15 cellular contexts compared by ENCODE assay signal in the genomic region with DNA sequence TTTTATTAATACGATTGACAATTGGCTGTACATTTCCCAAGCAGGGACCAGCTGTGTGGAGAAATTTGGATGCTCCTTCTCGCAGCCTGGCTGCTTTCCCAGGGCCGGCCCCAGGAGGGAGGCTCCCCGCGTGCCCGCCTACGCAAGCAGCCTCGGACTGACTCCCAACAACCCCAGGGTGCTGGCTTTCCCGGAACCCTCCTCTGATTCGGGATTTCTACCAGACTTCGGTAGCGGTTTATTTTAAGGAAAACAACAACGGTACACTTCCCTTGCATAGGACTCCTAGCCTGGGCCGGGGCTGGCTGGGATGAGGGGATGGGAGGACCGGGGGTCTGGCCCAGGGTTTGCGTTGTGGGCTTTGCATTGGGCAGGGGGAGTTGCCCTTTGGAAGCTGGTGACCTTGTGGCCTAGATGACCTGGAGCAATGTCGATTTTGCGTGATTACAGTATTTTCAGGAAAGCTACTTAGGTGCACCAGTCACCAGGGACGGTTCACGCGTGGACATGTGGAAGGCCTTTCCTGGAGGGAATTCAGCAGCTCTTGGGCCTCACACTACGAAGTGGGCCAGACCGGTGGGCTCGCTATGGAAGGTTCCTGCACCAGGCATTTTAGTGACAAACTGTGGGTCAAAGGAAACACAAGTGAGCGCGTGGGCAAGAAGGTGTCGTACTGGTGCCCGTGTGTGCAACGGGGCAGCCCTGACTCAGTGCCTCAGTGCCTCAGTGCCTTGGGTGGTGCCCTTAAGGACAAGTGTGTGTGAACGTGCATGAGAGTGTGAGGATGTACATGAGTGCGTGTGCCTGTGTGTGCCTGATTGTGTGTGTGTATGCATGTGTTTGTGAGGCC. TPM values are rescaled to one million over a fixed set of nuclear protein-coding genes. Genes with fewer than 3 reads are reported as not detected.
A peak's percentile ranks its signal among the peaks of the same experiment; 100 is the strongest.
DNase-seq lines count a peak whose midpoint lies in the region; ATAC-seq and TF ChIP-seq lines count a peak whose summit lies in the region.
"Had no signal": no experiment of that assay in that cellular context is flagged by ENCODE, and none has a peak within 500 bp of the region (broad histone marks: within the 10 kb centered on the region; RNA-seq: fewer than 3 reads in every experiment).

No MANE protein-coding gene starts in this region.

- no peak overlapping the region for H3K27ac Mint-ChIP-seq in stimulated activated effector memory CD8-positive, alpha-beta T cell treated with anti-CD3 and anti-CD28 coated beads, Interleukin-12 subunit alpha, Interleukin-12 subunit beta, amount 100 ng/mL, for 72 hours
- H3K27ac Mint-ChIP-seq: activated CD8-positive, alpha-beta T cell treated with anti-CD3 and anti-CD28 coated beads for 36 hours; CD8-positive, alpha-beta T cell; dendritic cell treated with granulocyte-macrophage colony-stimulating factor and Interleukin-4, amounts not matched to agents 40 ng/mL and 50 ng/mL, for 4 days had no signal

- TF ChIP-seq CTCF in upper lobe of right lung (IDR thresholded peaks at IDR 0.05): no peak

- no peak overlapping the region for H3K4me3 ChIP-seq in upper lobe of right lung

- H3K9me3 ChIP-seq in upper lobe of right lung: no peaks in the 10 kb centered on the region
- H3K9me3 ChIP-seq: neutrophil had no signal

- H3K27me3 ChIP-seq in upper lobe of right lung: peaks cover 9% of the 10 kb centered on the region

- H3K27ac ChIP-seq in upper lobe of right lung: no peak overlapping the region
- H3K27ac ChIP-seq: 22Rv1, KMS-11, neutrophil had no signal

- DNase-seq in DMS 273 (lab: John Stamatoyannopoulos, UW; ENCODE audit: unreplicated experiment): peak; percentile 42
- no peak for DNase-seq in DMS 273 treated with DMSO at 0.1 percent for 48 hours (lab: John Stamatoyannopoulos, UW)
- peak in 34 of 42 donors; percentile 22 to 80 (median 57) for DNase-seq in head of caudate nucleus
- peak; percentile 65 for DNase-seq in midbrain (lab: John Stamatoyannopoulos, UW)
- peak; percentile 44 for DNase-seq in upper lobe of right lung
- DNase-seq in stimulated activated effector memory CD8-positive, alpha-beta T cell treated with anti-CD3 and anti-CD28 coated beads, Interleukin-12 subunit alpha, Interleukin-12 subunit beta, amount 100 ng/mL, for 72 hours (ENCODE audit: low spot score in 2 of 2): no peak
- DNase-seq: activated CD8-positive, alpha-beta T cell treated with anti-CD3 and anti-CD28 coated beads for 36 hours; CD8-positive, alpha-beta T cell had no signal

- peaks cover 5% of the 10 kb centered on the region for H3K4me1 ChIP-seq in upper lobe of right lung

- ATAC-seq in upper lobe of right lung (no peak), GM19455 (IDR thresholded peaks at IDR 0.05; ENCODE audit: unreplicated experiment) (no peak), GM21447 (IDR thresholded peaks at IDR 0.05; ENCODE audit: unreplicated experiment) (no peak)
- ATAC-seq in stimulated activated effector memory CD8-positive, alpha-beta T cell treated with anti-CD3 and anti-CD28 coated beads, Interleukin-12 subunit alpha, Interleukin-12 subunit beta, amount 100 ng/mL, for 72 hours: no peak
- ATAC-seq: activated CD8-positive, alpha-beta T cell treated with anti-CD3 and anti-CD28 coated beads for 36 hours; CD8-positive, alpha-beta T cell; SK-N-SH treated with all-trans-retinoic acid at 6 μM for 48 hours had no signal

- no peaks in the 10 kb centered on the region for H3K9me3 Mint-ChIP-seq in stimulated activated effector memory CD8-positive, alpha-beta T cell treated with anti-CD3 and anti-CD28 coated beads, Interleukin-12 subunit alpha, Interleukin-12 subunit beta, amount 100 ng/mL, for 72 hours
- H3K9me3 Mint-ChIP-seq: activated CD8-positive, alpha-beta T cell treated with anti-CD3 and anti-CD28 coated beads for 36 hours; CD8-positive, alpha-beta T cell; dendritic cell treated with granulocyte-macrophage colony-stimulating factor and Interleukin-4, amounts not matched to agents 40 ng/mL and 50 ng/mL, for 4 days had no signal

- intact Hi-C loops in head of caudate nucleus (cut with DNase I) (no loop called here), upper lobe of right lung (cut with DNase I) (no loop called here)

- H3K36me3 Mint-ChIP-seq in stimulated activated effector memory CD8-positive, alpha-beta T cell treated with anti-CD3 and anti-CD28 coated beads, Interleukin-12 subunit alpha, Interleukin-12 subunit beta, amount 100 ng/mL, for 72 hours: no peaks in the 10 kb centered on the region
- H3K36me3 Mint-ChIP-seq: CD8-positive, alpha-beta T cell had no signal

- no peak overlapping the region for H3K4me3 Mint-ChIP-seq in stimulated activated effector memory CD8-positive, alpha-beta T cell treated with anti-CD3 and anti-CD28 coated beads, Interleukin-12 subunit alpha, Interleukin-12 subunit beta, amount 100 ng/mL, for 72 hours
- H3K4me3 Mint-ChIP-seq: activated CD8-positive, alpha-beta T cell treated with anti-CD3 and anti-CD28 coated beads for 36 hours; CD8-positive, alpha-beta T cell; dendritic cell treated with granulocyte-macrophage colony-stimulating factor and Interleukin-4, amounts not matched to agents 40 ng/mL and 50 ng/mL, for 4 days had no signal

- no peaks in the 10 kb centered on the region for H3K4me1 Mint-ChIP-seq in stimulated activated effector memory CD8-positive, alpha-beta T cell treated with anti-CD3 and anti-CD28 coated beads, Interleukin-12 subunit alpha, Interleukin-12 subunit beta, amount 100 ng/mL, for 72 hours

- H3K36me3 ChIP-seq in upper lobe of right lung: no peaks in the 10 kb centered on the region
- H3K36me3 ChIP-seq: neutrophil had no signal

RNA-seq across cellular contexts. Expression of gene PHACTR3, which starts 20.7 kb away (rescaled TPM):
- 18.2 TPM for total RNA-seq in upper lobe of right lung
- total RNA-seq: activated CD8-positive, alpha-beta T cell treated with anti-CD3 and anti-CD28 coated beads for 36 hours; CD8-positive, alpha-beta T cell had no signal

Comparison
In these comparisons a context has a peak if more than half of its experiments do, and no peak if none do; other contexts are left out.
1. DNase-seq: peak in DMS 273 (single experiment), head of caudate nucleus (34 of 42), midbrain (single experiment) and upper lobe of right lung (single experiment); none in DMS 273 treated with DMSO at 0.1 percent for 48 hours (single experiment) and stimulated activated effector memory CD8-positive, alpha-beta T cell treated with anti-CD3 and anti-CD28 coated beads, Interleukin-12 subunit alpha, Interleukin-12 subunit beta, amount 100 ng/mL, for 72 hours (0 of 2).